25 cellular contexts compared by ENCODE assay signal in genomic region chr5:10276691-10277090, GRCh38. TPM values are rescaled to one million over a fixed set of nuclear protein-coding genes. Genes with fewer than 3 reads are reported as not detected.
DNase-seq lines count a peak whose midpoint lies in the region; ATAC-seq, FAIRE-seq and TF ChIP-seq lines count a peak whose summit lies in the region.
"Had no signal": no experiment of that assay in that cellular context is flagged by ENCODE, and none has a peak within 500 bp of the region (broad histone marks: within the 10 kb centered on the region; RNA-seq: fewer than 3 reads in every experiment).

No MANE protein-coding gene starts in this region.

- H3K9ac ChIP-seq in K562 (ENCODE audit: insufficient read depth in 1 of 2, low read depth in 2 of 2, low read length in 2 of 2) = no peak overlapping the region
- H3K9ac ChIP-seq: BLaER1 treated with 17β-estradiol and CSF1 and Interleukin-3, amounts not matched to agents 10 nM and 100 nM; GM23248 had no signal

- H3K4me2 ChIP-seq in K562 (ENCODE audit: insufficient read depth, low read length) = no peak overlapping the region
- H3K4me2 ChIP-seq: A549 had no signal

- intact Hi-C loops in K562 (cut with micrococcal nuclease) (no loop called here), Caco-2 (cut with micrococcal nuclease; ENCODE audit: unreplicated experiment) (no loop called here)

- H3K4me3 Mint-ChIP-seq in Caco-2 (ENCODE audit: unreplicated experiment) = no peak overlapping the region
- H3K4me3 Mint-ChIP-seq: CD4-positive, alpha-beta T cell; CD8-positive, alpha-beta memory T cell; H9; HFFc6 had no signal

- H3K27me3 Mint-ChIP-seq in Caco-2 (ENCODE audit: insufficient read depth, unreplicated experiment) = no peaks in the 10 kb centered on the region
- H3K27me3 Mint-ChIP-seq: CD4-positive, alpha-beta T cell had no signal

- CTCF ChIA-PET in HEK293T (lab: Yijun Ruan, JAX) = no interaction called here
- CTCF ChIA-PET in K562 (lab: Yijun Ruan, JAX; ENCODE audit: low intra/inter-chr PET ratio) = no interaction called here
- CTCF ChIA-PET in Caco-2 (lab: Charles Lee) = no interaction called here

- H3K4me3 ChIP-seq in K562 (no peak overlapping the region), Caco-2 (ENCODE audit: low read depth, low read length) (no peak overlapping the region)
- H3K4me3 ChIP-seq: A549; BLaER1 treated with 17β-estradiol and CSF1 and Interleukin-3, amounts not matched to agents 10 nM and 100 nM; GM12878; GM23248 had no signal

- no peaks in the 10 kb centered on the region for H3K79me2 ChIP-seq in K562 (ENCODE audit: control insufficient read depth, insufficient read depth, low read length)

- H3K27me3 ChIP-seq in K562 (ENCODE audit: control insufficient read depth in 2 of 2, insufficient read depth in 2 of 2, low read length in 2 of 2) (no peaks in the 10 kb centered on the region), foreskin keratinocyte (no peaks in the 10 kb centered on the region), Caco-2 (replicated peaks; ENCODE audit: control insufficient read depth, insufficient read depth, low read length) (no peaks in the 10 kb centered on the region)
- H3K27me3 ChIP-seq: BE2C; BLaER1 treated with 17β-estradiol and CSF1 and Interleukin-3, amounts not matched to agents 10 nM and 100 nM had no signal

- no peak for TF ChIP-seq POLR2A in K562 (conservative IDR thresholded peaks at IDR 0.05)

- no peak overlapping the region for H3K27ac Mint-ChIP-seq in Caco-2 (ENCODE audit: unreplicated experiment)
- H3K27ac Mint-ChIP-seq: CD14-positive monocyte; CD4-positive, alpha-beta T cell; CD8-positive, alpha-beta memory T cell; H9; HFFc6 had no signal

- FAIRE-seq in K562 (lab: Jason Lieb, UNC) = peak; percentile 63
- FAIRE-seq: A549, GM12878, GM19239 had no signal

- TF ChIP-seq EP300 in K562 (IDR thresholded peaks at IDR 0.05; ENCODE audit: low read length) = no peak

- no peak for ATAC-seq in K562
- ATAC-seq in foreskin keratinocyte = no peak
- ATAC-seq: A549, GM12878, HCT116 had no signal

- H3K9me1 ChIP-seq in K562 (ENCODE audit: control insufficient read depth, insufficient read depth, low read length) = no peaks in the 10 kb centered on the region

- no peak for TF ChIP-seq RAD21 in K562 (CRISPR knock-in tag; conservative IDR thresholded peaks at IDR 0.05 in 1 of 2, IDR thresholded peaks at IDR 0.05 in 1 of 2)

- peaks cover 5% of the 10 kb centered on the region for H3K4me1 Mint-ChIP-seq in Caco-2 (ENCODE audit: low read depth, unreplicated experiment)

- BruUV-seq in K562 (replicated peaks; lab: Mats Ljungman, UMichigan) (no TSS peak), Caco-2 (replicated peaks; lab: Mats Ljungman, UMichigan) (no TSS peak)

- H3K27ac ChIP-seq in K562 (ENCODE audit: extremely low read depth, low read depth, low read length) (no peak overlapping the region), foreskin keratinocyte (no peak overlapping the region)
- H3K27ac ChIP-seq: A549; BLaER1 treated with 17β-estradiol and CSF1 and Interleukin-3, amounts not matched to agents 10 nM and 100 nM; GM23248 had no signal

- peaks cover 0 to 3% of the 10 kb centered on the region in 2 experiments; a peak in 1 of 5 replicates for H3K4me1 ChIP-seq in K562 (replicated peaks in 1 of 2; ENCODE audit: control insufficient read depth in 2 of 2, insufficient read depth in 2 of 2, low read length in 2 of 2)
- no peaks in the 10 kb centered on the region for H3K4me1 ChIP-seq in foreskin keratinocyte
- no peaks in the 10 kb centered on the region for H3K4me1 ChIP-seq in Caco-2
- H3K4me1 ChIP-seq: A549, BE2C had no signal

- TF ChIP-seq CTCF in K562 (IDR thresholded peaks at IDR 0.05 in 2 of 3, conservative IDR thresholded peaks at IDR 0.05 in 1 of 3; ENCODE audit: insufficient read depth in 2 of 3, low read depth in 1 of 3, low read length in 3 of 3) = no peak
- no peak for TF ChIP-seq CTCF in foreskin keratinocyte (conservative IDR thresholded peaks at IDR 0.05)
- TF ChIP-seq CTCF in Caco-2 (IDR thresholded peaks at IDR 0.05; ENCODE audit: insufficient read depth in 1 of 2, low read depth in 1 of 2, low read length in 1 of 2, severe bottlenecking in 1 of 2, unreplicated experiment in 1 of 2) = no peak

- H3K9me3 ChIP-seq in K562 (replicated peaks; ENCODE audit: control insufficient read depth, insufficient read depth, low read depth, low read length) (no peaks in the 10 kb centered on the region), Caco-2 (no peaks in the 10 kb centered on the region)
- H3K9me3 ChIP-seq: A549, BE2C had no signal

- H3K36me3 ChIP-seq in K562 (ENCODE audit: control insufficient read depth, insufficient read depth, low read length) (peaks cover 50% of the 10 kb centered on the region), Caco-2 (ENCODE audit: control insufficient read depth, insufficient read depth, low read length) (no peaks in the 10 kb centered on the region)
- H3K36me3 ChIP-seq: BE2C; BLaER1 treated with 17β-estradiol and CSF1 and Interleukin-3, amounts not matched to agents 10 nM and 100 nM had no signal

- no peak for DNase-seq in HEK293T (ENCODE audit: extremely low spot score)
- DNase-seq in K562 (ENCODE audit: extremely low read depth in 1 of 4, low spot score in 3 of 4) = no peak
- peak; percentile 14 to 81 for DNase-seq in lung microvascular endothelial cell (ENCODE audit: low read depth in 2 of 2)
- no peak for DNase-seq in foreskin keratinocyte
- no peak for DNase-seq in Caco-2
- no peak for DNase-seq in SIG-M5 (lab: John Stamatoyannopoulos, UW)
- DNase-seq: 8988T; ACHN; AML-193; BE2C; Calu3; CD4-positive, alpha-beta T cell; CD8-positive, alpha-beta memory T cell; DMS79; EL; GDM1; GM23248; H9; HFFc6 had no signal

- no peaks in the 10 kb centered on the region for H4K20me1 ChIP-seq in K562 (replicated peaks; ENCODE audit: control insufficient read depth, insufficient read depth, low read length)
- H4K20me1 ChIP-seq: BLaER1 treated with 17β-estradiol and CSF1 and Interleukin-3, amounts not matched to agents 10 nM and 100 nM had no signal

- H2AFZ ChIP-seq in K562 (ENCODE audit: low read depth, low read length) = no peak overlapping the region
- H2AFZ ChIP-seq: GM23248 had no signal

- WGBS in K562 (ENCODE audit: insufficient coverage, low coverage, missing lambda C conversion rate) = 74% methylated on average over 7 of the region's 7 CpGs

- in situ Hi-C loops in K562 (cut with MboI) = no loop called here

- H3K9me3 Mint-ChIP-seq in Caco-2 (ENCODE audit: unreplicated experiment) = no peaks in the 10 kb centered on the region
- H3K9me3 Mint-ChIP-seq: CD4-positive, alpha-beta T cell; HFFc6 had no signal

- POLR2A ChIA-PET in HEK293T (lab: Yijun Ruan, JAX) (no interaction called here), K562 (lab: Yijun Ruan, JAX) (interaction anchor here (0.6 to 1.7 kb wide), 3 partner anchors 16 to 91 kb away, joined by 3 to 9 read pairs (median 5); partner anchors contain the start of gene MARCHF6), Caco-2 (lab: Charles Lee) (no interaction called here)

- H3K36me3 Mint-ChIP-seq in Caco-2 (ENCODE audit: insufficient read depth, unreplicated experiment) = no peaks in the 10 kb centered on the region
- H3K36me3 Mint-ChIP-seq: CD14-positive monocyte had no signal

RNA-seq across cellular contexts. Expression of gene CCT5, which starts 26.6 kb away (rescaled TPM):
- 239 and 473 TPM in 2 replicates for total RNA-seq in K562 (2011; cell fraction: chromatin; rRNA removed; ENCODE audit: low replicate concordance)
- 160 and 181 TPM in 2 replicates for total RNA-seq in K562 (2011; cell fraction: nucleolus; rRNA removed)
- total RNA-seq in K562 (2011; cell fraction: nucleoplasm; rRNA removed) = 271 and 310 TPM in 2 replicates
- total RNA-seq in K562 (2014; rRNA removed) (1,056 and 1,105 TPM in 2 replicates), K562 (2014; rRNA removed; fragmentation: Illumina TruSeq; extraction: Trizol) (1,310 and 1,339 TPM in 2 replicates), K562 (2015; rRNA removed; fragmentation: Illumina TruSeq; extraction: Trizol) (1,290 and 1,307 TPM in 2 replicates), K562 (2021) (782 and 792 TPM in 2 replicates), lung microvascular endothelial cell (477 and 610 TPM in 2 replicates), foreskin keratinocyte (570 and 654 TPM in 2 replicates), Caco-2 (2022) (462 and 480 TPM in 2 replicates)
- polyA plus RNA-seq in K562 (2011; rRNA removed) (773 and 1,153 TPM in 2 replicates), K562 (2014; fragmentation: Illumina TruSeq; extraction: Trizol) (1,097 and 1,170 TPM in 2 replicates), K562 (2014; fragmentation: Nextera tagmentation; extraction: Ambion mirVana) (1,000 to 10,000 TPM in 1 of 2 experiments, 100 to 1,000 TPM in 1; 926 to 1,606 TPM), K562 (2014; rRNA removed) (798 and 941 TPM in 2 replicates), foreskin keratinocyte (339 and 428 TPM in 2 replicates)
- polyA plus RNA-seq in K562 (2011; cell fraction: cytosol; rRNA removed) = 486 and 691 TPM in 2 replicates
- 304 and 417 TPM in 2 replicates for polyA plus RNA-seq in K562 (2011; cell fraction: nucleus; rRNA removed)
- polyA plus RNA-seq in K562 (2012) = 564 and 1,172 TPM in 2 replicates
- polyA minus RNA-seq in K562 (2011; rRNA and poly(A)+ RNA removed) = 2,049 and 2,472 TPM in 2 replicates
- 548 and 692 TPM in 2 replicates for polyA minus RNA-seq in K562 (2011; cell fraction: cytosol; rRNA and poly(A)+ RNA removed)
- 155 and 246 TPM in 2 replicates for polyA minus RNA-seq in K562 (2011; cell fraction: nucleus; rRNA and poly(A)+ RNA removed)

RNA-seq across cellular contexts. Expression of gene ATPSCKMT, which starts 27.0 kb away (rescaled TPM):
- 63.3 and 105 TPM in 2 replicates for total RNA-seq in K562 (2011; cell fraction: chromatin; rRNA removed; ENCODE audit: low replicate concordance)
- 33.5 and 38.3 TPM in 2 replicates for total RNA-seq in K562 (2011; cell fraction: nucleolus; rRNA removed)
- 54.5 and 67.1 TPM in 2 replicates for total RNA-seq in K562 (2011; cell fraction: nucleoplasm; rRNA removed)
- 26.2 and 30.2 TPM in 2 replicates for total RNA-seq in K562 (2014; rRNA removed)
- 44.4 and 46.2 TPM in 2 replicates for total RNA-seq in K562 (2014; rRNA removed; fragmentation: Illumina TruSeq; extraction: Trizol)
- 29.5 and 32.4 TPM in 2 replicates for total RNA-seq in K562 (2015; rRNA removed; fragmentation: Illumina TruSeq; extraction: Trizol)
- 29.1 and 32.2 TPM in 2 replicates for total RNA-seq in K562 (2021)
- 32.1 and 46.8 TPM in 2 replicates for polyA plus RNA-seq in K562 (2011; rRNA removed)
- polyA plus RNA-seq in K562 (2011; cell fraction: cytosol; rRNA removed) = 11.9 and 39.5 TPM in 2 replicates
- polyA plus RNA-seq in K562 (2011; cell fraction: nucleus; rRNA removed) = 38.0 and 40.7 TPM in 2 replicates
- 22.4 and 28.9 TPM in 2 replicates for polyA plus RNA-seq in K562 (2012)
- 36.9 and 41.1 TPM in 2 replicates for polyA plus RNA-seq in K562 (2014; fragmentation: Illumina TruSeq; extraction: Trizol)
- polyA plus RNA-seq in K562 (2014; fragmentation: Nextera tagmentation; extraction: Ambion mirVana) = 10 to 100 TPM; 36.6 to 40.7 TPM
- 28.3 and 38.4 TPM in 2 replicates for polyA plus RNA-seq in K562 (2014; rRNA removed)
- polyA minus RNA-seq in K562 (2011; rRNA and poly(A)+ RNA removed) = 48.5 and 54.2 TPM in 2 replicates
- 10.5 and 16.6 TPM in 2 replicates for polyA minus RNA-seq in K562 (2011; cell fraction: cytosol; rRNA and poly(A)+ RNA removed)
- 20.2 and 38.1 TPM in 2 replicates for polyA minus RNA-seq in K562 (2011; cell fraction: nucleus; rRNA and poly(A)+ RNA removed)
- 14.8 and 37.5 TPM in 2 replicates for total RNA-seq in lung microvascular endothelial cell
- total RNA-seq in foreskin keratinocyte = 17.1 and 17.8 TPM in 2 replicates
- 9.6 and 13.0 TPM in 2 replicates for polyA plus RNA-seq in foreskin keratinocyte
- total RNA-seq in Caco-2 (2022) = 26.3 and 27.8 TPM in 2 replicates

RNA-seq across cellular contexts. Expression of gene CMBL, which starts 31.0 kb away (rescaled TPM):
- 57.6 and 73.6 TPM in 2 replicates for total RNA-seq in K562 (2011; cell fraction: chromatin; rRNA removed; ENCODE audit: low replicate concordance)
- 41.8 and 51.0 TPM in 2 replicates for total RNA-seq in K562 (2011; cell fraction: nucleolus; rRNA removed)
- 60.6 and 76.3 TPM in 2 replicates for total RNA-seq in K562 (2011; cell fraction: nucleoplasm; rRNA removed)
- total RNA-seq in K562 (2014; rRNA removed) (22.6 and 30.0 TPM in 2 replicates), K562 (2014; rRNA removed; fragmentation: Illumina TruSeq; extraction: Trizol) (68.2 and 86.7 TPM in 2 replicates), K562 (2015; rRNA removed; fragmentation: Illumina TruSeq; extraction: Trizol) (54.7 and 55.5 TPM in 2 replicates), K562 (2021) (119 and 121 TPM in 2 replicates), lung microvascular endothelial cell (2.4 and 3.5 TPM in 2 replicates), foreskin keratinocyte (16.4 and 17.8 TPM in 2 replicates), Caco-2 (2022) (16.5 and 18.4 TPM in 2 replicates)
- polyA plus RNA-seq in K562 (2011; rRNA removed) (183 and 192 TPM in 2 replicates), K562 (2014; fragmentation: Illumina TruSeq; extraction: Trizol) (140 and 144 TPM in 2 replicates), K562 (2014; fragmentation: Nextera tagmentation; extraction: Ambion mirVana) (10 to 100 TPM; 53.4 to 71.1 TPM), K562 (2014; rRNA removed) (109 and 128 TPM in 2 replicates), foreskin keratinocyte (18.0 and 20.9 TPM in 2 replicates)
- polyA plus RNA-seq in K562 (2011; cell fraction: cytosol; rRNA removed) = 228 and 464 TPM in 2 replicates
- 27.2 and 28.4 TPM in 2 replicates for polyA plus RNA-seq in K562 (2011; cell fraction: nucleus; rRNA removed)
- 129 and 225 TPM in 2 replicates for polyA plus RNA-seq in K562 (2012)
- 176 TPM in 2 replicates for polyA minus RNA-seq in K562 (2011; rRNA and poly(A)+ RNA removed)
- 200 and 213 TPM in 2 replicates for polyA minus RNA-seq in K562 (2011; cell fraction: cytosol; rRNA and poly(A)+ RNA removed)
- polyA minus RNA-seq in K562 (2011; cell fraction: nucleus; rRNA and poly(A)+ RNA removed) = 23.2 and 39.3 TPM in 2 replicates

Comparison
In these comparisons a context has a peak if more than half of its experiments do, and no peak if none do; other contexts are left out.
1. DNase-seq: peak in lung microvascular endothelial cell (2 of 2); none in HEK293T (single experiment), K562 (0 of 4), foreskin keratinocyte (0 of 2), Caco-2 (0 of 2) and SIG-M5 (single experiment).